In the genomic region with DNA sequence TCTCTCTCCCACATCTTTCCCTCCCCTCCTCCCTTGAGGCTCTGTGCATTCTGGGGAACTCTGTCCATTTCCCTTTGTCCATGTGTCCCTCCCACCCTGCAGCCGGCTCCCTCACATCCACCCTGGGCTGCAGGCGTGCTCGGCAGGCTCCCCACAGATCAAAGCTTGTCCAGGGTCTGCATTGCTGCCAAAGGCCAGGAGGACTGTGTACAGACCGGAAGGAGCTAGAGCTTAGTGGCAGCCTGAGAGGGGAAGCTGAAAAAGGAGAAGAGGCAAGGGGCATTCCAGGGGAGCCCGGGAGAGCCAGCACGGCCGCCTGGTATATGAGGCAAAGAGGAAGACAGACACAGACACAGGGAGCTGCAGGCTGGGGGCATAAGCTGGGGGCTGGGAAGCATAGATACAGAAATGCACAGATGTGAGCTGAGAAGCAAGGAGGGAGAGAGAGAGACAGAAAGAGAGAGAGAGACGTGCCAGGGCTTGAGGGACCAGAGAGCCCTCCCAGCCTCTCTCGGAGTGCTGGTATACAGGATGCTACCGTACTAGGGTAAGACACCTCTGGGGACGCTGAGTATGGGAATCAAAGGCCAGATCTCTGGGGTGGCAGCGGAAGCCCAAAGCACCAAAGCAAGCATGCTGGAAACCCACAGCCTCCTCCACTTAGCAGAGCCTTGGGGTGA, we compare ENCODE assay signal across 8 cellular contexts. TPM values are rescaled to one million over a fixed set of nuclear protein-coding genes. Genes with fewer than 3 reads are reported as not detected.
DNase-seq lines count a peak whose midpoint lies in the region; ATAC-seq and TF ChIP-seq lines count a peak whose summit lies in the region.

No MANE protein-coding gene starts in this region.

- peak overlapping the region; percentile 12; the same call in 1 of the 2 replicates for H3K27ac Mint-ChIP-seq in GM23338
- H3K27ac Mint-ChIP-seq in T-cell = peak overlapping the region; percentile 96

- TF ChIP-seq CTCF in GM23338 (conservative IDR thresholded peaks at IDR 0.05; ENCODE audit: low read depth in 2 of 2) = no peak

- DNase-seq in GM23338 (ENCODE audit: low spot score) (no peak), T-cell (peak in 31 of 34 experiments; percentile 36 to 75 (median 58)), putamen (ENCODE audit: low spot score) (peak; percentile 30), NCI-H1092 treated with DMSO at 0.1 percent for 48 hours (lab: John Stamatoyannopoulos, UW) (no peak), NCI-H82 treated with DMSO at 0.1 percent for 48 hours (lab: John Stamatoyannopoulos, UW; ENCODE audit: unreplicated experiment) (no peak), cerebellar cortex (ENCODE audit: low spot score) (no peak)

- H3K36me3 Mint-ChIP-seq in GM23338 (ENCODE audit: low read depth) = no peaks in the 10 kb centered on the region; the same call in 2 of the 3 replicates
- peaks cover 21% of the 10 kb centered on the region for H3K36me3 Mint-ChIP-seq in T-cell

- no peaks in the 10 kb centered on the region for H4K20me1 ChIP-seq in GM23338 (replicated peaks; ENCODE audit: insufficient read depth)

- H3K4me2 ChIP-seq in GM23338 = no peak overlapping the region

- H3K27me3 Mint-ChIP-seq in GM23338 (ENCODE audit: insufficient read depth, low read depth, poor library complexity) (peaks cover 18% of the 10 kb centered on the region), T-cell (peaks cover 0 to 2% of the 10 kb centered on the region in 2 donors)

- CTCF ChIA-PET in T-cell (lab: Charles Lee) = interaction anchor here (0.5 to 2.4 kb wide), 12 partner anchors 11 to 165 kb away, joined by 3 to 11 read pairs (median 3); partner anchors contain the start of gene MLF2 (in 1 of the 2)

- peak; percentile 16 for ATAC-seq in GM23338
- ATAC-seq in T-cell (replicated peaks in 1 of 4) = peak; percentile 76 to 82 (median 82)
- ATAC-seq in esophagus mucosa = peak; percentile 30
- no peak for ATAC-seq in GM19351 (IDR thresholded peaks at IDR 0.05; ENCODE audit: unreplicated experiment)

- peak overlapping the region; percentile 78 for H2AFZ ChIP-seq in GM23338

- H3K4me3 ChIP-seq in GM23338 = no peak overlapping the region

- no peak overlapping the region for H3K4me3 Mint-ChIP-seq in GM23338
- peak overlapping the region; percentile 86 to 94 (median 92) for H3K4me3 Mint-ChIP-seq in T-cell

- H3K36me3 ChIP-seq in GM23338 (ENCODE audit: insufficient read depth) = no peaks in the 10 kb centered on the region

- H3K4me1 Mint-ChIP-seq in GM23338 (peaks cover 22% of the 10 kb centered on the region), T-cell (peaks cover 62 to 82% (median 71%) of the 10 kb centered on the region in 3 donors)

- no peaks in the 10 kb centered on the region for H3F3A ChIP-seq in GM23338 (replicated peaks; ENCODE audit: low read depth)

- no peaks in the 10 kb centered on the region for H3K79me2 ChIP-seq in GM23338 (replicated peaks; ENCODE audit: insufficient read depth)

- POLR2A ChIA-PET in T-cell (lab: Charles Lee) = interaction anchor here (1.0 to 1.1 kb wide), 2 partner anchors 15 to 25 kb away, joined by 3 read pairs; no protein-coding TSS in a partner anchor

- peaks cover 8% of the 10 kb centered on the region for H3K4me1 ChIP-seq in GM23338 (ENCODE audit: insufficient read depth)

- H3K9me3 Mint-ChIP-seq in GM23338 (no peaks in the 10 kb centered on the region), T-cell (no peaks in the 10 kb centered on the region)

- H3K27me3 ChIP-seq in GM23338 (ENCODE audit: insufficient read depth) = no peaks in the 10 kb centered on the region

- no peaks in the 10 kb centered on the region for H3K9me2 ChIP-seq in GM23338 (ENCODE audit: insufficient read depth)

- H3K27ac ChIP-seq in GM23338 (ENCODE audit: low read depth) = 0 out of 2 replicates have a peak overlapping the region, but pooled peaks have one; percentile 45

TF ChIP-seq in GM23338, 12 proteins besides CTCF, POLR2A, EP300 and RAD21:
- TF ChIP-seq, protein P1, sequence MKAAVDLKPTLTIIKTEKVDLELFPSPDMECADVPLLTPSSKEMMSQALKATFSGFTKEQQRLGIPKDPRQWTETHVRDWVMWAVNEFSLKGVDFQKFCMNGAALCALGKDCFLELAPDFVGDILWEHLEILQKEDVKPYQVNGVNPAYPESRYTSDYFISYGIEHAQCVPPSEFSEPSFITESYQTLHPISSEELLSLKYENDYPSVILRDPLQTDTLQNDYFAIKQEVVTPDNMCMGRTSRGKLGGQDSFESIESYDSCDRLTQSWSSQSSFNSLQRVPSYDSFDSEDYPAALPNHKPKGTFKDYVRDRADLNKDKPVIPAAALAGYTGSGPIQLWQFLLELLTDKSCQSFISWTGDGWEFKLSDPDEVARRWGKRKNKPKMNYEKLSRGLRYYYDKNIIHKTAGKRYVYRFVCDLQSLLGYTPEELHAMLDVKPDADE (IDR thresholded peaks at IDR 0.05) = no peak

RNA-seq across cellular contexts. Expression of gene CD4, which starts 3.3 kb away (rescaled TPM):
- 1.5 and 2.2 TPM in 2 replicates for total RNA-seq in GM23338 (2014; rRNA removed; shearing (Covaris generic))
- polyA plus RNA-seq in GM23338 (2016; fragmentation: Nextera tagmentation; extraction: Ambion mirVana) = 2.0 and 2.1 TPM in 2 replicates
- 100 to 1,000 TPM; 126 to 205 (median 154) TPM for total RNA-seq in T-cell
- 2.2 TPM for total RNA-seq in esophagus mucosa

RNA-seq across cellular contexts. Expression of gene LAG3, which starts 20.3 kb away (rescaled TPM):
- 1.0 and 4.7 TPM in 2 replicates for total RNA-seq in GM23338 (2014; rRNA removed; shearing (Covaris generic))
- polyA plus RNA-seq in GM23338 (2016; fragmentation: Nextera tagmentation; extraction: Ambion mirVana) = 3.7 and 3.9 TPM in 2 replicates
- 10 to 100 TPM in 1 of 5 donors, 1 to 10 TPM in 4; 3.7 to 10.6 (median 7.3) TPM for total RNA-seq in T-cell
- total RNA-seq in esophagus mucosa = not detected

RNA-seq across cellular contexts. Expression of gene PTMS, which starts 26.5 kb away (rescaled TPM):
- total RNA-seq in GM23338 (2014; rRNA removed; shearing (Covaris generic)) = 82.4 and 111 TPM in 2 replicates
- polyA plus RNA-seq in GM23338 (2016; fragmentation: Nextera tagmentation; extraction: Ambion mirVana) = 238 and 270 TPM in 2 replicates
- total RNA-seq in T-cell (10 to 100 TPM in 3 of 5 donors, 1 to 10 TPM in 2; 6.5 to 15.9 (median 10.6) TPM), esophagus mucosa (234 TPM)

RNA-seq across cellular contexts. Expression of gene GPR162, which starts 29.0 kb away (rescaled TPM):
- total RNA-seq in GM23338 (2014; rRNA removed; shearing (Covaris generic)) = 3.0 and 5.0 TPM in 2 replicates
- polyA plus RNA-seq in GM23338 (2016; fragmentation: Nextera tagmentation; extraction: Ambion mirVana) = 4.7 and 5.0 TPM in 2 replicates
- total RNA-seq in T-cell (under 1 TPM in 2 of 5 donors, not detected in 3; 0.13 to 0.46 TPM), esophagus mucosa (0.76 TPM)

RNA-seq across cellular contexts. Expression of gene P3H3, which starts 35.5 kb away (rescaled TPM):
- total RNA-seq in GM23338 (2014; rRNA removed; shearing (Covaris generic)) = 38.2 and 39.2 TPM in 2 replicates
- 15.8 and 16.4 TPM in 2 replicates for polyA plus RNA-seq in GM23338 (2016; fragmentation: Nextera tagmentation; extraction: Ambion mirVana)
- 1 to 10 TPM; 4.7 to 9.8 (median 8.0) TPM for total RNA-seq in T-cell
- total RNA-seq in esophagus mucosa = 1.7 TPM

Comparison
In these comparisons a context has a peak if more than half of its experiments do, and no peak if none do; other contexts are left out.
1. DNase-seq: peak in T-cell (31 of 34) and putamen (single experiment); none in GM23338 (single experiment), NCI-H1092 treated with DMSO at 0.1 percent for 48 hours (single experiment), NCI-H82 treated with DMSO at 0.1 percent for 48 hours (single experiment) and cerebellar cortex (single experiment).
2. RNA of gene CD4, which starts 3.3 kb away (total RNA-seq): 126 to 205 TPM in T-cell; 2.2 TPM in esophagus mucosa (single experiment) and 1.5 to 2.2 TPM in GM23338; every median in the first group is over 10 times any median in the second.